Comparison of ENCODE assay signal across 11 cellular contexts in the genomic region with DNA sequence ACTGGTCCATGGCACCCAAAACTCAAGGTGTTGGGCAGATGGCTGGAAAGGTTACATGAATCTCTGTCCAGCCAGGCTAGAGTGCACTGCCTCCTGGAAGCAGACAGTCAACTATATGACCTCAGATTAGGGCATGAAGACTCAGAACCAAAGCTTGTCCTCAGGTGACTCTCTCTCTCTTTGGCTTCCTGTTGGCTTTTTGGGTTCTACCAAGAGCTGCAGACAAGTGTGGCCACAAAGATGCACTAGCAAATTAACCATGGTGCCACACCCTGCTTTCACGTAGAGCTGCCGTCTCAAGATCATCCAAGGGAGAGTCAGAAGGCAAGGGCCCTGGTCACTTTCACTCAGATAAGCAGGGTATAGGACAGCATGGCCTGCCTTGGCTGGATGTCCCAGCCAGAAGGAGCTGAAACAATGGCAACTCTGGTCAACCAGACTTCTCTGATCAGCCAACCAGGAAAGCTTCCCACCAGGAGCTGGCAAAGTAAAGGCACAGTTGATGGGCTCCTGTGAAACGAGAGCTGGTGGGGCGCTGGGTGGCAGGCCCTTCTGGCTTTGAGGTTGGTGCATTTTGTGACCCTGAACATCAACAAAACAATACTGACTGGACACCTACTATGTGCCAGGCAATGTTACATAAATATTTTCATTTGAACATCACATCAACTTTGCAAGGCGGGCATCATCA.
"Had no signal": no experiment of that assay in that cellular context is flagged by ENCODE, and none has a peak within 500 bp of the region (broad histone marks: within the 10 kb centered on the region; RNA-seq: fewer than 3 reads in every experiment).

No MANE protein-coding gene starts in this region.

- H3K9ac ChIP-seq: neural progenitor cell, parathyroid adenoma had no signal

- H3K36me3 ChIP-seq: gastrocnemius medialis, neural progenitor cell had no signal

- H3K9me3 Mint-ChIP-seq: neural progenitor cell; stimulated activated memory B cell treated with anti-CD40 and anti-IgM and Interleukin-4, amounts not matched to agents 10 μg/mL and 1 μg/mL and 100 μg/mL, for 72 hours; T-helper 2 cell treated with Interferon-gamma antibody and Interleukin-4, amounts not matched to agents 5 μg/mL and 100 μg/mL, for 36 hours had no signal

- H3K36me3 Mint-ChIP-seq: stimulated activated memory B cell treated with anti-CD40 and anti-IgM and Interleukin-4, amounts not matched to agents 10 μg/mL and 1 μg/mL and 100 μg/mL, for 72 hours had no signal

- H3K4me1 ChIP-seq: parathyroid adenoma had no signal

- H3K27ac Mint-ChIP-seq: stimulated activated memory B cell treated with anti-CD40 and anti-IgM and Interleukin-4, amounts not matched to agents 10 μg/mL and 1 μg/mL and 100 μg/mL, for 72 hours; T-helper 2 cell treated with Interferon-gamma antibody and Interleukin-4, amounts not matched to agents 5 μg/mL and 100 μg/mL, for 36 hours had no signal

- ATAC-seq: activated CD4-positive, CD25-positive, alpha-beta regulatory T cell treated with anti-CD3 and anti-CD28 coated beads, Interleukin-2, amount 50 U/mL, for 24 hours; gastrocnemius medialis; stimulated activated memory B cell treated with anti-CD40 and anti-IgM and Interleukin-4, amounts not matched to agents 10 μg/mL and 1 μg/mL and 100 μg/mL, for 72 hours had no signal

- H3K27me3 ChIP-seq: gastrocnemius medialis, neural progenitor cell had no signal

- H3K27ac ChIP-seq: neural progenitor cell, parathyroid adenoma had no signal

- H3K4me3 ChIP-seq: coronary artery, gastrocnemius medialis, neural progenitor cell had no signal

- DNase-seq: activated T-cell treated with anti-CD3 and anti-CD28 coated beads, Interleukin-2, amount 50 U/mL, for 48 hours; effector CD8-positive, alpha-beta T cell; gastrocnemius medialis; mesendoderm; small intestine had no signal

- H3K4me3 Mint-ChIP-seq: neural progenitor cell; stimulated activated memory B cell treated with anti-CD40 and anti-IgM and Interleukin-4, amounts not matched to agents 10 μg/mL and 1 μg/mL and 100 μg/mL, for 72 hours; T-helper 2 cell treated with Interferon-gamma antibody and Interleukin-4, amounts not matched to agents 5 μg/mL and 100 μg/mL, for 36 hours had no signal

- H3K9me3 ChIP-seq: gastrocnemius medialis had no signal
